33 cellular contexts compared by ENCODE assay signal in the genomic region with DNA sequence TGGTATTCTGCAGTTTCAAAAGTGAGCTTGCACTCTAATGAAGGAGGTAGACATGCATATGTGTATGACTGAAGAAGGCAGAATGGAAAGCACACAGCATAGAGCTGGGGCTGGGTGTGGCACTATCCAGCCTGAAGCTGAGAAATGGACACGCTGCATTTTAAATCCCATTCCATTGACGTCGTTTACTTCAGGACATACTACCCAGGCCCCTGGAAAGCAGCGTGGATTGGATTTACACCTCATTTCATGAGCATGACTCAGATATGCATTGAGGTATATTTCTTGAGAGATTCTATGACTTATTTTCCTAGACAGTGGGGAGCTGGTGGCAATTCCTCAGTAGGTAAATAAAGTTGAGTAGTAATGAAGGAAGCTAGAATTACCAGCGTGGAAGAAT.
"Had no signal": no experiment of that assay in that cellular context is flagged by ENCODE, and none has a peak within 500 bp of the region (broad histone marks: within the 10 kb centered on the region; RNA-seq: fewer than 3 reads in every experiment).

No MANE protein-coding gene starts in this region.

- H3K36me3 ChIP-seq: ascending aorta, lower lobe of right lung, neutrophil, ovary, prostate gland, sigmoid colon, stomach, thyroid gland had no signal

- DNase-seq: activated CD4-positive, alpha-beta memory T cell treated with anti-CD3 and anti-CD28 coated beads, Interleukin-2, amount 10 ng/mL, durations not matched to agents 7 days and 5 days; activated CD4-positive, alpha-beta T cell treated with anti-CD3 and anti-CD28 coated beads for 1 hour; activated CD4-positive, alpha-beta T cell treated with anti-CD3 and anti-CD28 coated beads, Interleukin-2, amount 10 ng/mL, durations not matched to agents 7 days and 5 days; activated CD8-positive, alpha-beta memory T cell treated with anti-CD3 and anti-CD28 coated beads, Interleukin-2, amount 50 U/mL, for 48 hours; activated gamma-delta T cell; activated naive CD4-positive, alpha-beta T cell treated with anti-CD3 and anti-CD28 coated beads, Interleukin-2, amount 10 ng/mL, durations not matched to agents 7 days and 5 days; activated naive CD8-positive, alpha-beta T cell treated with anti-CD3 and anti-CD28 coated beads, Interleukin-2, amount 10 ng/mL, durations not matched to agents 7 days and 5 days; activated T-cell treated with anti-CD3 and anti-CD28 coated beads, Interleukin-2, amount 50 U/mL, for 24 hours; caudate nucleus; cortex of kidney; effector memory CD8-positive, alpha-beta T cell; heart left ventricle; lower lobe of right lung; mesendoderm; ovary; retina; sigmoid colon; stimulated activated CD4-positive, alpha-beta T cell treated with anti-CD3 and anti-CD28 coated beads, Interleukin-1b, Interleukin-23, amount 100 ng/mL, for 48 hours; stimulated activated CD4-positive, alpha-beta T cell treated with anti-CD3 and anti-CD28 coated beads, Interleukin-4, amount 100 ng/mL, for 4 hours; stimulated activated CD8-positive, alpha-beta memory T cell treated with anti-CD3 and anti-CD28 coated beads, Interleukin-4, amount 100 ng/mL, for 48 hours; stomach; T-helper 17 cell; T1000; thyroid gland had no signal

- H3K36me3 Mint-ChIP-seq: activated naive CD4-positive, alpha-beta T cell treated with anti-CD3 and anti-CD28 coated beads, Interleukin-2, amount 10 ng/mL, durations not matched to agents 7 days and 5 days; activated naive CD8-positive, alpha-beta T cell treated with anti-CD3 and anti-CD28 coated beads, Interleukin-2, amount 10 ng/mL, durations not matched to agents 7 days and 5 days; brain; natural killer cell treated with Interleukin-12 subunit alpha and Interleukin-12 subunit beta and Interleukin-15 and Interleukin-18, amount 100 ng/mL, for 72 hours; stimulated activated memory B cell treated with anti-CD40 and anti-IgM and Interleukin-4, amounts not matched to agents 10 μg/mL and 1 μg/mL and 100 μg/mL, for 72 hours; WTC11 had no signal

- H3K9me3 Mint-ChIP-seq: activated CD4-positive, alpha-beta memory T cell treated with anti-CD3 and anti-CD28 coated beads, Interleukin-2, amount 10 ng/mL, durations not matched to agents 7 days and 5 days; activated CD4-positive, alpha-beta T cell treated with anti-CD3 and anti-CD28 coated beads, Interleukin-2, amount 10 ng/mL, durations not matched to agents 7 days and 5 days; activated naive CD4-positive, alpha-beta T cell treated with anti-CD3 and anti-CD28 coated beads, Interleukin-2, amount 10 ng/mL, durations not matched to agents 7 days and 5 days; activated naive CD8-positive, alpha-beta T cell treated with anti-CD3 and anti-CD28 coated beads, Interleukin-2, amount 10 ng/mL, durations not matched to agents 7 days and 5 days; activated T-cell treated with anti-CD3 and anti-CD28 coated beads, Interleukin-2, amount 50 U/mL, for 24 hours; brain; stimulated activated memory B cell treated with anti-CD40 and anti-IgM and Interleukin-4, amounts not matched to agents 10 μg/mL and 1 μg/mL and 100 μg/mL, for 72 hours; WTC11 had no signal

- H3K27me3 Mint-ChIP-seq: brain had no signal

- H3K9me3 ChIP-seq: ascending aorta, heart left ventricle, lower lobe of right lung, neutrophil, ovary, prostate gland, sigmoid colon, stomach, thyroid gland had no signal

- H3K4me1 Mint-ChIP-seq: activated CD4-positive, alpha-beta memory T cell treated with anti-CD3 and anti-CD28 coated beads, Interleukin-2, amount 10 ng/mL, durations not matched to agents 7 days and 5 days; activated CD4-positive, alpha-beta T cell treated with anti-CD3 and anti-CD28 coated beads, Interleukin-2, amount 10 ng/mL, durations not matched to agents 7 days and 5 days; activated naive CD4-positive, alpha-beta T cell treated with anti-CD3 and anti-CD28 coated beads, Interleukin-2, amount 10 ng/mL, durations not matched to agents 7 days and 5 days; activated naive CD8-positive, alpha-beta T cell treated with anti-CD3 and anti-CD28 coated beads, Interleukin-2, amount 10 ng/mL, durations not matched to agents 7 days and 5 days; brain; stimulated activated memory B cell treated with anti-CD40 and anti-IgM and Interleukin-4, amounts not matched to agents 10 μg/mL and 1 μg/mL and 100 μg/mL, for 72 hours; T-helper 17 cell had no signal

- H3K27me3 ChIP-seq: ascending aorta, heart left ventricle, neutrophil, ovary, sigmoid colon, stomach, thyroid gland had no signal

- H3K27ac ChIP-seq: ascending aorta, heart left ventricle, lower lobe of right lung, neutrophil, ovary, prostate gland, sigmoid colon, stomach, thyroid gland had no signal

- H3K4me3 Mint-ChIP-seq: activated CD4-positive, alpha-beta memory T cell treated with anti-CD3 and anti-CD28 coated beads, Interleukin-2, amount 10 ng/mL, durations not matched to agents 7 days and 5 days; activated CD4-positive, alpha-beta T cell treated with anti-CD3 and anti-CD28 coated beads, Interleukin-2, amount 10 ng/mL, durations not matched to agents 7 days and 5 days; activated naive CD4-positive, alpha-beta T cell treated with anti-CD3 and anti-CD28 coated beads, Interleukin-2, amount 10 ng/mL, durations not matched to agents 7 days and 5 days; activated naive CD8-positive, alpha-beta T cell treated with anti-CD3 and anti-CD28 coated beads, Interleukin-2, amount 10 ng/mL, durations not matched to agents 7 days and 5 days; activated T-cell treated with anti-CD3 and anti-CD28 coated beads, Interleukin-2, amount 50 U/mL, for 24 hours; brain; effector memory CD8-positive, alpha-beta T cell; natural killer cell treated with Interleukin-12 subunit alpha and Interleukin-12 subunit beta and Interleukin-15 and Interleukin-18, amount 100 ng/mL, for 72 hours; stimulated activated memory B cell treated with anti-CD40 and anti-IgM and Interleukin-4, amounts not matched to agents 10 μg/mL and 1 μg/mL and 100 μg/mL, for 72 hours; T-helper 17 cell; WTC11 had no signal

- H3K4me3 ChIP-seq: ascending aorta, heart left ventricle, lower lobe of right lung, ovary, prostate gland, sigmoid colon, smooth muscle cell, stomach, thyroid gland had no signal

- H3K4me2 ChIP-seq: smooth muscle cell had no signal

- H3K27ac Mint-ChIP-seq: activated CD4-positive, alpha-beta memory T cell treated with anti-CD3 and anti-CD28 coated beads, Interleukin-2, amount 10 ng/mL, durations not matched to agents 7 days and 5 days; activated CD4-positive, alpha-beta T cell treated with anti-CD3 and anti-CD28 coated beads, Interleukin-2, amount 10 ng/mL, durations not matched to agents 7 days and 5 days; activated naive CD4-positive, alpha-beta T cell treated with anti-CD3 and anti-CD28 coated beads, Interleukin-2, amount 10 ng/mL, durations not matched to agents 7 days and 5 days; activated naive CD8-positive, alpha-beta T cell treated with anti-CD3 and anti-CD28 coated beads, Interleukin-2, amount 10 ng/mL, durations not matched to agents 7 days and 5 days; activated T-cell treated with anti-CD3 and anti-CD28 coated beads, Interleukin-2, amount 50 U/mL, for 24 hours; brain; effector memory CD8-positive, alpha-beta T cell; natural killer cell treated with Interleukin-12 subunit alpha and Interleukin-12 subunit beta and Interleukin-15 and Interleukin-18, amount 100 ng/mL, for 72 hours; stimulated activated memory B cell treated with anti-CD40 and anti-IgM and Interleukin-4, amounts not matched to agents 10 μg/mL and 1 μg/mL and 100 μg/mL, for 72 hours; T-helper 17 cell; WTC11 had no signal

- ATAC-seq: effector memory CD8-positive, alpha-beta T cell; heart left ventricle; left lobe of liver; natural killer cell treated with Interleukin-12 subunit alpha and Interleukin-12 subunit beta and Interleukin-15 and Interleukin-18, amount 100 ng/mL, for 72 hours; stimulated activated memory B cell treated with anti-CD40 and anti-IgM and Interleukin-4, amounts not matched to agents 10 μg/mL and 1 μg/mL and 100 μg/mL, for 72 hours; T-helper 17 cell; WTC11 had no signal

- H3K4me1 ChIP-seq: ascending aorta, lower lobe of right lung, prostate gland, sigmoid colon, thyroid gland had no signal
